8 cellular contexts compared by ENCODE assay signal in genomic region chr12:92503977-92504966, GRCh38.
DNase-seq lines count a peak whose midpoint lies in the region; ATAC-seq and TF ChIP-seq lines count a peak whose summit lies in the region.

No MANE protein-coding gene starts in this region.

- DNase-seq in CD1c-positive myeloid dendritic cell (ENCODE audit: extremely low spot score) (peak; percentile 81), NCI-H1105 (lab: John Stamatoyannopoulos, UW) (peak; percentile 21), dorsolateral prefrontal cortex (peak in 3 of 10 donors; percentile 20 to 68 (median 28)), osteocyte (ENCODE audit: extremely low spot score, unreplicated experiment) (no peak), GM10248 (ENCODE audit: extremely low spot score) (no peak), NCI-H187 (lab: John Stamatoyannopoulos, UW) (no peak)

- no peaks in the 10 kb centered on the region for H3K27me3 ChIP-seq in dorsolateral prefrontal cortex

- ATAC-seq in GM18861 (IDR thresholded peaks at IDR 0.05; ENCODE audit: unreplicated experiment) (no peak), GM19351 (IDR thresholded peaks at IDR 0.05; ENCODE audit: unreplicated experiment) (no peak)

- H3K9me3 Mint-ChIP-seq in osteocyte (ENCODE audit: unreplicated experiment) = no peaks in the 10 kb centered on the region

- H3K27ac ChIP-seq in dorsolateral prefrontal cortex = peak overlapping the region in 57 of 59 donors; percentile 2 to 91 (median 77)

- CTCF ChIA-PET in GM10248 (lab: Yijun Ruan, JAX) = interaction anchor here (1.1 to 7.2 kb wide), 19 partner anchors 8 to 1123 kb away, joined by 3 to 65 read pairs (median 6); no protein-coding TSS in a partner anchor

- H3K4me3 ChIP-seq in dorsolateral prefrontal cortex = peak overlapping the region in 17 of 59 donors; percentile 3 to 34 (median 20)

- peaks cover 42% of the 10 kb centered on the region for H3K4me1 Mint-ChIP-seq in osteocyte (ENCODE audit: unreplicated experiment)

- POLR2A ChIA-PET in GM10248 (lab: Yijun Ruan, JAX) = interaction anchor here (0.6 to 2.8 kb wide), 5 partner anchors 11 to 359 kb away, joined by 3 to 28 read pairs (median 6); partner anchors contain the start of gene BTG1

- no peaks in the 10 kb centered on the region for H3K27me3 Mint-ChIP-seq in osteocyte (ENCODE audit: unreplicated experiment)

- TF ChIP-seq CTCF in dorsolateral prefrontal cortex (IDR thresholded peaks at IDR 0.05 in 54 of 56, conservative IDR thresholded peaks at IDR 0.05 in 2 of 56; ENCODE audit: low read depth in 1 of 56, partially characterized antibody in 56 of 56) (no peak), osteocyte (IDR thresholded peaks at IDR 0.05) (no peak), GM10248 (IDR thresholded peaks at IDR 0.05; ENCODE audit: control extremely low read depth, extremely low read depth, low read depth, missing control alignments) (no peak)

- intact Hi-C loops in dorsolateral prefrontal cortex (cut with DNase I) = no loop called here

- H3K27ac Mint-ChIP-seq in osteocyte (ENCODE audit: unreplicated experiment) = peak overlapping the region; percentile 67

- no peaks in the 10 kb centered on the region for H3K36me3 Mint-ChIP-seq in osteocyte (ENCODE audit: unreplicated experiment)

- H3K4me3 Mint-ChIP-seq in osteocyte (ENCODE audit: unreplicated experiment) = no peak overlapping the region

Comparison
In these comparisons a context has a peak if more than half of its experiments do, and no peak if none do; other contexts are left out.
1. DNase-seq: peak in CD1c-positive myeloid dendritic cell (single experiment) and NCI-H1105 (single experiment); none in osteocyte (single experiment), GM10248 (single experiment) and NCI-H187 (0 of 2).